19 cellular contexts compared by ENCODE assay signal in the genomic region with DNA sequence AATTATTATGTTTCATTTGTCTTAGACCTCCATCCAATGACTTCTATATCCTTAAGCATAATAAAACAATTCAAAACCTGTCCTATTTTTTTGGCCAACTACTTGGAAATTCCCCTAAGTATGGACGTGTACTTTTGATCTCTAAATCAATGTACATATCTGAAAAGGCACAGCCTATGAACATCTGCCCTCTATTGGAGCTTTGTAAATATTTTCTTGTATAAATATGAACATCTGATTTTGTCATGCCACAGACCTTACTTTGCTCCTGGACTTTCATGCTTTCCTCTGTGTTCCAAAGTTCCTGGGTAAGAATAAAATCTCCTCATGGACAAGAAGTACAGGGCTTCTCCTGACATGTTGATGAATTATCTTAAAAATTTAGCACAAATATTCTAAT.
DNase-seq lines count a peak whose midpoint lies in the region; TF ChIP-seq lines count a peak whose summit lies in the region.
"Had no signal": no experiment of that assay in that cellular context is flagged by ENCODE, and none has a peak within 500 bp of the region (broad histone marks: within the 10 kb centered on the region; RNA-seq: fewer than 3 reads in every experiment).

No MANE protein-coding gene starts in this region.

- peaks cover 0 to 6% (median 0%) of the 10 kb centered on the region in 8 donors for H3K9me3 ChIP-seq in spleen
- H3K9me3 ChIP-seq: SJCRH30 had no signal

- peak; percentile 37 for DNase-seq in DMS53 (lab: John Stamatoyannopoulos, UW)
- no peak for DNase-seq in DMS53 treated with DMSO at 0.1 percent for 48 hours (lab: John Stamatoyannopoulos, UW; ENCODE audit: unreplicated experiment)
- DNase-seq in OCI-M1 (lab: John Stamatoyannopoulos, UW), result peak; percentile 29
- DNase-seq in epithelial cell of esophagus (ENCODE audit: low read depth), result no peak
- no peak for DNase-seq in spleen
- no peak for DNase-seq in T-helper 9 cell
- no peak for DNase-seq in NCI-H1436 treated with DMSO at 0.1 percent for 48 hours (lab: John Stamatoyannopoulos, UW)
- DNase-seq: CD8-positive, alpha-beta memory T cell; GOT3; KG1; NCI-H1436; NCI-H2029 treated with DMSO at 0.1 percent for 48 hours; NCI-H2227 treated with DMSO at 0.1 percent for 48 hours; NCI-H524; NK-92 treated with Interleukin-12 subunit alpha and Interleukin-12 subunit beta, amount 100 ng/mL, for 24 hours; SJCRH30 had no signal

- no peaks in the 10 kb centered on the region for H3K4me1 ChIP-seq in spleen
- H3K4me1 ChIP-seq: SJCRH30 had no signal

- no peaks in the 10 kb centered on the region for H3K27me3 ChIP-seq in spleen (replicated peaks in 1 of 7)
- H3K27me3 ChIP-seq: BLaER1 treated with 17β-estradiol and CSF1 and Interleukin-3, amounts not matched to agents 10 nM and 100 nM; SJCRH30 had no signal

- intact Hi-C loops in spleen (cut with DNase I; ENCODE audit: low total_unique reads), result no loop called here

- H3K27ac ChIP-seq in spleen, result no peak overlapping the region
- H3K27ac ChIP-seq: BLaER1 treated with 17β-estradiol and CSF1 and Interleukin-3, amounts not matched to agents 10 nM and 100 nM; RWPE1; SJCRH30 had no signal

- peaks cover 30% of the 10 kb centered on the region for H3K4me1 Mint-ChIP-seq in nephron
- H3K4me1 Mint-ChIP-seq: CD8-positive, alpha-beta memory T cell had no signal

- peak; percentile 12 for TF ChIP-seq CTCF in epithelial cell of esophagus (IDR thresholded peaks at IDR 0.05; ENCODE audit: insufficient read depth, low read depth, low read length, missing control alignments)
- TF ChIP-seq CTCF in nephron (IDR thresholded peaks at IDR 0.05; ENCODE audit: unreplicated experiment in 3 of 3), result peak in 1 of 3 experiments; percentile 22
- no peak for TF ChIP-seq CTCF in spleen (IDR thresholded peaks at IDR 0.05 in 8 of 11, conservative IDR thresholded peaks at IDR 0.05 in 3 of 11)

- no peaks in the 10 kb centered on the region for H3K36me3 Mint-ChIP-seq in nephron (ENCODE audit: low read depth)
- H3K36me3 Mint-ChIP-seq: CD8-positive, alpha-beta memory T cell had no signal

- H3K4me3 Mint-ChIP-seq in nephron, result no peak overlapping the region
- H3K4me3 Mint-ChIP-seq: CD8-positive, alpha-beta memory T cell had no signal

- no peak overlapping the region for H3K4me3 ChIP-seq in epithelial cell of esophagus (ENCODE audit: low read length)
- no peak overlapping the region for H3K4me3 ChIP-seq in spleen
- H3K4me3 ChIP-seq: BLaER1 treated with 17β-estradiol and CSF1 and Interleukin-3, amounts not matched to agents 10 nM and 100 nM; SJCRH30 had no signal

- no peaks in the 10 kb centered on the region for H3K36me3 ChIP-seq in spleen
- H3K36me3 ChIP-seq: BLaER1 treated with 17β-estradiol and CSF1 and Interleukin-3, amounts not matched to agents 10 nM and 100 nM; SJCRH30 had no signal

- peak overlapping the region; percentile 15 to 78 (median 73) for H3K27ac Mint-ChIP-seq in nephron
- H3K27ac Mint-ChIP-seq: CD8-positive, alpha-beta memory T cell had no signal

- whole genome bisulfite sequencing in spleen, 5 donors, result 47 to 76% (median 52%) methylated on average over 1 of the region's 1 CpG

- TF ChIP-seq POLR2A in spleen (IDR thresholded peaks at IDR 0.05), result no peak

- H3K9me3 Mint-ChIP-seq in nephron, result peaks cover 9% of the 10 kb centered on the region

- H3K27me3 Mint-ChIP-seq in nephron (ENCODE audit: low read depth), result no peaks in the 10 kb centered on the region
- H3K27me3 Mint-ChIP-seq: CD8-positive, alpha-beta memory T cell had no signal

Comparison
In these comparisons a context has a peak if more than half of its experiments do, and no peak if none do; other contexts are left out.
1. DNase-seq: peak in DMS53 (single experiment) and OCI-M1 (single experiment); none in DMS53 treated with DMSO at 0.1 percent for 48 hours (single experiment), epithelial cell of esophagus (single experiment), spleen (single experiment), T-helper 9 cell (single experiment) and NCI-H1436 treated with DMSO at 0.1 percent for 48 hours (single experiment).